In genomic region chr22:37624017-37624365, GRCh38 we compare ENCODE assay signal across 1 cellular context.
TF ChIP-seq lines count a peak whose summit lies in the region.

No MANE protein-coding gene starts in this region.

TF ChIP-seq in H1, 55 proteins besides CTCF, POLR2A, EP300 and RAD21:
- no peak for TF ChIP-seq NANOG (IDR thresholded peaks at IDR 0.05; ENCODE audit: insufficient read depth, low read depth, low read length, poor library complexity, severe bottlenecking)
- 0 out of 4 replicates have a peak, but pooled peaks of 1 of the 2 experiments have one; percentile 10 for TF ChIP-seq SIN3A (conservative IDR thresholded peaks at IDR 0.05 in 1 of 2, IDR thresholded peaks at IDR 0.05 in 1 of 2; ENCODE audit: low read depth in 1 of 2, low read length in 2 of 2)
TF ChIP-seq in H1: peak in this region for 1.
